ENCODE assay signal across 27 cellular contexts in genomic region chr10:3143791-3144434, GRCh38.
"Had no signal": no experiment of that assay in that cellular context is flagged by ENCODE, and none has a peak within 500 bp of the region (broad histone marks: within the 10 kb centered on the region; RNA-seq: fewer than 3 reads in every experiment).

No MANE protein-coding gene starts in this region.

- H3K4me1 ChIP-seq: neural progenitor cell, prostate gland, uterus had no signal

- DNase-seq: hypothalamus; immature natural killer cell; islet precursor cell; left ventricle myocardium inferior; mesendoderm; naive B cell; natural killer cell; nephron progenitor cell; ovary; retina; right cardiac atrium; stimulated activated CD4-positive, alpha-beta T cell treated with anti-CD3 and anti-CD28 coated beads, Interleukin-1b, Interleukin-23, amount 100 ng/mL, for 48 hours; stimulated activated CD4-positive, alpha-beta T cell treated with anti-CD3 and anti-CD28 coated beads, Interleukin-2, amount 100 ng/mL, for 48 hours; stimulated activated CD4-positive, alpha-beta T cell treated with anti-CD3 and anti-CD28 coated beads, Interleukin-4, amount 100 ng/mL, for 4 hours; stimulated activated CD8-positive, alpha-beta memory T cell treated with anti-CD3 and anti-CD28 coated beads, Interleukin-4, amount 100 ng/mL, for 48 hours; stimulated activated naive CD4-positive, alpha-beta T cell treated with Interleukin-2 at 50 U/mL for 16 hours; stimulated activated naive CD8-positive, alpha-beta T cell treated with anti-CD3 and anti-CD28 coated beads, Interleukin-15, amount 100 ng/mL, for 72 hours; substantia nigra; uterus had no signal

- H3K4me1 Mint-ChIP-seq: immature natural killer cell; nephron progenitor cell; neural progenitor cell; stimulated activated memory B cell treated with anti-CD40 and anti-IgM and Interleukin-4, amounts not matched to agents 10 μg/mL and 1 μg/mL and 100 μg/mL, for 72 hours; stimulated activated naive CD8-positive, alpha-beta T cell treated with anti-CD3 and anti-CD28 coated beads, Interleukin-15, amount 100 ng/mL, for 72 hours had no signal

- H3K4me3 Mint-ChIP-seq: immature natural killer cell; mesothelial cell of epicardium; natural killer cell; nephron progenitor cell; neural progenitor cell; stimulated activated memory B cell treated with anti-CD40 and anti-IgM and Interleukin-4, amounts not matched to agents 10 μg/mL and 1 μg/mL and 100 μg/mL, for 72 hours; stimulated activated naive CD8-positive, alpha-beta T cell treated with anti-CD3 and anti-CD28 coated beads, Interleukin-15, amount 100 ng/mL, for 72 hours; type B pancreatic cell had no signal

- H3K9me3 Mint-ChIP-seq: immature natural killer cell; mesothelial cell of epicardium; naive B cell; natural killer cell; nephron progenitor cell; neural progenitor cell; stimulated activated memory B cell treated with anti-CD40 and anti-IgM and Interleukin-4, amounts not matched to agents 10 μg/mL and 1 μg/mL and 100 μg/mL, for 72 hours; stimulated activated naive CD8-positive, alpha-beta T cell treated with anti-CD3 and anti-CD28 coated beads, Interleukin-15, amount 100 ng/mL, for 72 hours; type B pancreatic cell had no signal

- H3K27ac Mint-ChIP-seq: mesothelial cell of epicardium; natural killer cell; neural progenitor cell; stimulated activated memory B cell treated with anti-CD40 and anti-IgM and Interleukin-4, amounts not matched to agents 10 μg/mL and 1 μg/mL and 100 μg/mL, for 72 hours; type B pancreatic cell had no signal

- H3K9me3 ChIP-seq: left ventricle myocardium inferior, ovary, prostate gland, tibial nerve, uterus had no signal

- H3K27ac ChIP-seq: left ventricle myocardium inferior, neural progenitor cell, ovary, prostate gland, tibial nerve, uterus had no signal

- ATAC-seq: natural killer cell; right cardiac atrium; stimulated activated memory B cell treated with anti-CD40 and anti-IgM and Interleukin-4, amounts not matched to agents 10 μg/mL and 1 μg/mL and 100 μg/mL, for 72 hours; stimulated activated naive CD8-positive, alpha-beta T cell treated with anti-CD3 and anti-CD28 coated beads, Interleukin-15, amount 100 ng/mL, for 72 hours had no signal

- H3K4me3 ChIP-seq: left ventricle myocardium inferior, lung, neural progenitor cell, ovary, prostate gland, smooth muscle cell, tibial nerve, uterus had no signal

- H3K4me2 ChIP-seq: neural progenitor cell, smooth muscle cell had no signal

- H2AFZ ChIP-seq: neural progenitor cell had no signal

- H3K27me3 ChIP-seq: neural progenitor cell, ovary, tibial nerve, uterus had no signal

- H3K36me3 ChIP-seq: ovary, uterus had no signal

- H3K27me3 Mint-ChIP-seq: naive B cell; stimulated activated memory B cell treated with anti-CD40 and anti-IgM and Interleukin-4, amounts not matched to agents 10 μg/mL and 1 μg/mL and 100 μg/mL, for 72 hours; stimulated activated naive CD8-positive, alpha-beta T cell treated with anti-CD3 and anti-CD28 coated beads, Interleukin-15, amount 100 ng/mL, for 72 hours; type B pancreatic cell had no signal

- H3K9ac ChIP-seq: neural progenitor cell had no signal
